8 cellular contexts compared by ENCODE assay signal in the genomic region with DNA sequence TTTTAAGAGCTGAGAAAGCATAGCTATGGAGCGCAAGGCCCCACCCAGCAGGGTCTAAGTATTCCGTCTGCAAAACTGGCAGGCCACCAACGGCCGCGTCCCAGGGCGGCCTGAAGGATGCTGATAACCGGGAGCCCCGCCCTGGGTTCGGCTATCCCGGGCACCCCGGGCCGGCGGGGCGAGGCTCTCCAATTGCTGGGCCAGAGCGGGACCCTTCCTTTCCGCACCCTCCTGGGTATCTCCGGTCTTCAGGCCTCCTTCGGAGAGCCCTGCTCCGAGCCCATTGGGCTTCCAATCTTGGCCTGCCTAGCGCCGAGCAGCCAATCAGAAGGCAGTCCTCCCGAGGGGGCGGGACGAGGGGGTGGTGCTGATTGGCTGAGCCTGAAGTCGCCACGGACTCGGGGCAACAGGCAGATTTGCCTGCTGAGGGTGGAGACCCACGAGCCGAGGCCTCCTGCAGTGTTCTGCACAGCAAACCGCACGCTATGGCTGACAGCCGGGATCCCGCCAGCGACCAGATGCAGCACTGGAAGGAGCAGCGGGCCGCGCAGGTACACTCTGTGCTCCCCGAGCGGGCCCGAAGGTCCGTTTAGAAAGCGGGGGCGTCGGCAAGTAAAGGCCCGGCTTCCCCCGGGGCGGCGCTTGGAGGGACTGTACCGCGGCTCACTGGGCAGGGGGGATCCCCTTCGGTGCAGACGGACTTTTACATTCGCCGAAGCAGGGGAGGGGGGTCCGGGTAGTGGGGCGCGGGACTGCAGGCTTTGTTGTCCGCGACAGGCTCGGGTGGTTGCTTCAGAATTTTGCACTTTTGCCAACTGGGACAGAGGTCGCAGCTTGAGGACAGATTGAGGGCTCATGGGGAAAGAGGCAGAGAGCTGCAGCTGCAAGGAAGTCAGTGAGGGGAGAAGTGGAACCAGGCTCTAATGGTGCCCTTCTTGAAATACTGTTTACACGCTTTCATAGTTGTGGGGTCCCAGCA. TPM values are rescaled to one million over a fixed set of nuclear protein-coding genes. Genes with fewer than 3 reads are reported as not detected.
A peak's percentile ranks its signal among the peaks of the same experiment; 100 is the strongest.
DNase-seq lines count a peak whose midpoint lies in the region; TF ChIP-seq lines count a peak whose summit lies in the region.

A gene (plus strand): TSS at position 406 of the 979 bp plus-strand sequence. CDS start 80 bp downstream, at position 486.

- no peak for TF ChIP-seq EP300 in suprapubic skin (IDR thresholded peaks at IDR 0.05)

- WGBS in suprapubic skin = 3% methylated on average over 27 of the region's 62 CpGs

- TF ChIP-seq CTCF in suprapubic skin (IDR thresholded peaks at IDR 0.05) = no peak

- H3K9me3 ChIP-seq in HAP-1 (no peaks in the 10 kb centered on the region), MG63 (peaks cover 4% of the 10 kb centered on the region; the same call in 1 of the 2 replicates), suprapubic skin (no peaks in the 10 kb centered on the region)

- peak in 1 of 2 donors; percentile 69 for TF ChIP-seq POLR2A in suprapubic skin (IDR thresholded peaks at IDR 0.05)

- peak within 1 kb of the TSS; percentile 96 for H3K4me3 ChIP-seq in HAP-1
- H3K4me3 ChIP-seq in MG63 = peak within 1 kb of the TSS; percentile 96
- H3K4me3 ChIP-seq in suprapubic skin = peak within 1 kb of the TSS; percentile 66

- peaks cover 13% of the 10 kb centered on the region for H3K4me1 ChIP-seq in HAP-1
- H3K4me1 ChIP-seq in suprapubic skin = peaks cover 37% of the 10 kb centered on the region

- H3K36me3 ChIP-seq in HAP-1 (replicated peaks) (no peaks in the 10 kb centered on the region), MG63 (peaks cover 23% of the 10 kb centered on the region), suprapubic skin (no peaks in the 10 kb centered on the region)

- H3K27me3 ChIP-seq in HAP-1 (ENCODE audit: low read depth) = no peaks in the 10 kb centered on the region
- no peaks in the 10 kb centered on the region for H3K27me3 ChIP-seq in MG63
- H3K27me3 ChIP-seq in suprapubic skin = no peaks in the 10 kb centered on the region

- DNase-seq in ELR (ENCODE audit: low read depth) (peak; percentile 98), HAP-1 (ENCODE audit: low spot score in 2 of 2) (peak; percentile 94 to 99), MG63 (peak; percentile 99), SIG-M5 (lab: John Stamatoyannopoulos, UW) (peak; percentile 87), fibroblast of the conjunctiva (ENCODE audit: low read depth) (peak; percentile 97), nucleus accumbens (lab: John Stamatoyannopoulos, UW) (peak; percentile 71 to 97 (median 93)), suprapubic skin (ENCODE audit: low spot score in 2 of 2) (peak; percentile 99 to 100)
- DNase-seq in activated effector memory CD4-positive, alpha-beta T cell treated with anti-CD3 and anti-CD28 coated beads, Interleukin-2, amount 50 U/mL, for 16 hours = peak; percentile 99

- H3K27ac ChIP-seq in suprapubic skin = peak within 1 kb of the TSS; percentile 92

- in situ Hi-C loops in HAP-1 (cut with MboI; ENCODE audit: low sequenced_read_pairs) = no loop called here

RNA-seq across cellular contexts. Expression of the gene that starts here (rescaled TPM):
- total RNA-seq in MG63 (2014; rRNA removed; shearing (Covaris generic); ENCODE audit: low replicate concordance) = 124 and 125 TPM in 2 replicates
- total RNA-seq in suprapubic skin = 100 to 1,000 TPM; 122 to 193 (median 133) TPM

Comparison
In these comparisons a context has a peak if more than half of its experiments do, and no peak if none do; other contexts are left out.
1. Peak in every context shown above with its lines: DNase-seq, H3K4me3 ChIP-seq and H3K27ac ChIP-seq.